In genomic region chr1:68384872-68385390, GRCh38 we compare ENCODE assay signal across 1 cellular context.
TF ChIP-seq lines count a peak whose summit lies in the region.

No MANE protein-coding gene starts in this region.

TF ChIP-seq in WTC11, 78 proteins besides CTCF, POLR2A, EP300 and RAD21 (continued from another document):
- no peak for TF ChIP-seq ATF6 (CRISPR knock-in tag; IDR thresholded peaks at IDR 0.05)
- TF ChIP-seq CBFB (CRISPR knock-in tag; IDR thresholded peaks at IDR 0.05; ENCODE audit: low read depth): no peak
- no peak for TF ChIP-seq ZNF423 (CRISPR knock-in tag; IDR thresholded peaks at IDR 0.05)
- TF ChIP-seq NFYB (CRISPR knock-in tag; conservative IDR thresholded peaks at IDR 0.05; ENCODE audit: low read depth): no peak
- no peak for TF ChIP-seq E2F1 (CRISPR knock-in tag; IDR thresholded peaks at IDR 0.05)
TF ChIP-seq in WTC11: peak in this region for 0.
